10 cellular contexts compared by ENCODE assay signal in genomic region chr17:4999429-5000093, GRCh38. TPM values are rescaled to one million over a fixed set of nuclear protein-coding genes. Genes with fewer than 3 reads are reported as not detected.
DNase-seq lines count a peak whose midpoint lies in the region; ATAC-seq and TF ChIP-seq lines count a peak whose summit lies in the region.
"Had no signal": no experiment of that assay in that cellular context is flagged by ENCODE, and none has a peak within 500 bp of the region (broad histone marks: within the 10 kb centered on the region; RNA-seq: fewer than 3 reads in every experiment).

No MANE protein-coding gene starts in this region.

- no peak overlapping the region for H2BK12ac ChIP-seq in neuronal stem cell (ENCODE audit: low read length)

- H3K14ac ChIP-seq in neuronal stem cell (ENCODE audit: low read length), result no peak overlapping the region

- H3K4me2 ChIP-seq in neuronal stem cell (ENCODE audit: insufficient read depth, low read length, poor library complexity, severe bottlenecking), result no peak overlapping the region

- in situ Hi-C loops in Panc1 (cut with HindIII; ENCODE audit: low pct_unique_long_range_greater_than_20kb, low sequenced_read_pairs), result no loop called here

- H3K4ac ChIP-seq in neuronal stem cell (ENCODE audit: low read length), result no peak overlapping the region

- no peak for TF ChIP-seq POLR2A in esophagus muscularis mucosa (IDR thresholded peaks at IDR 0.05; ENCODE audit: low read depth)

- H2BK15ac ChIP-seq in neuronal stem cell (ENCODE audit: low read length), result peak overlapping the region; percentile 27

- POLR2A ChIA-PET in CD4-positive, alpha-beta memory T cell (lab: Charles Lee; ENCODE audit: partially characterized antibody), result interaction anchor here (1.3 to 3.3 kb wide), 2 partner anchors 11 to 32 kb away, joined by 3 to 18 read pairs; no protein-coding TSS in a partner anchor
- POLR2A ChIA-PET in Panc1 (lab: Charles Lee), result no interaction called here

- no peak overlapping the region for H3K23ac ChIP-seq in neuronal stem cell (ENCODE audit: low read depth, low read length, poor library complexity)

- ATAC-seq in Panc1 (no peak), GM18867 (IDR thresholded peaks at IDR 0.05; ENCODE audit: unreplicated experiment) (no peak)
- ATAC-seq in activated CD4-positive, CD25-positive, alpha-beta regulatory T cell treated with anti-CD3 and anti-CD28 coated beads, Interleukin-2, amount 50 U/mL, for 24 hours, result no peak

- H3K79me1 ChIP-seq in neuronal stem cell (ENCODE audit: low read depth, low read length), result peaks cover 9% of the 10 kb centered on the region

- peak overlapping the region; percentile 46 for H2AK5ac ChIP-seq in neuronal stem cell (ENCODE audit: low read depth, low read length)

- peaks cover 10 to 42% (median 24%) of the 10 kb centered on the region in 4 donors for H3K4me1 Mint-ChIP-seq in CD4-positive, alpha-beta memory T cell

- no peak overlapping the region for H4K91ac ChIP-seq in neuronal stem cell (ENCODE audit: low read depth, low read length, poor library complexity)

- no peaks in the 10 kb centered on the region for H3K27me3 ChIP-seq in CD4-positive, alpha-beta memory T cell (ENCODE audit: insufficient read depth, low read length)
- no peaks in the 10 kb centered on the region for H3K27me3 ChIP-seq in Panc1 (ENCODE audit: control insufficient read depth, insufficient read depth, low read length)
- no peaks in the 10 kb centered on the region for H3K27me3 ChIP-seq in esophagus muscularis mucosa
- peaks cover 0 to 14% (median 4%) of the 10 kb centered on the region in 3 experiments for H3K27me3 ChIP-seq in neuronal stem cell (ENCODE audit: control insufficient read depth in 3 of 3, insufficient read depth in 3 of 3, low read depth in 1 of 3, low read length in 3 of 3)

- intact Hi-C loops in CD4-positive, alpha-beta memory T cell (cut with micrococcal nuclease), result loop anchor here (2.0 to 5.0 kb wide), 2 partner anchors 59 to 287 kb away; partner anchors contain the start of genes ARRB2, RNF167 and SLC25A11
- intact Hi-C loops in Panc1 (cut with micrococcal nuclease; ENCODE audit: unreplicated experiment) (no loop called here), esophagus muscularis mucosa (cut with DNase I) (no loop called here)

- H3K4me3 Mint-ChIP-seq in CD4-positive, alpha-beta memory T cell, result peak overlapping the region; percentile 72 to 89 (median 81)

- H2AFZ ChIP-seq in neuronal stem cell (ENCODE audit: low read length), result no peak overlapping the region

- no peaks in the 10 kb centered on the region for H3K9me3 ChIP-seq in CD4-positive, alpha-beta memory T cell (ENCODE audit: control insufficient read depth in 1 of 2, low read length in 2 of 2)
- H3K9me3 ChIP-seq in Panc1 (ENCODE audit: control insufficient read depth, insufficient read depth, low read depth, low read length), result no peaks in the 10 kb centered on the region
- no peaks in the 10 kb centered on the region for H3K9me3 ChIP-seq in esophagus muscularis mucosa
- no peaks in the 10 kb centered on the region for H3K9me3 ChIP-seq in neuronal stem cell (replicated peaks in 1 of 2; ENCODE audit: control insufficient read depth in 2 of 2, insufficient read depth in 1 of 2, low read depth in 1 of 2, low read length in 2 of 2)

- H3K4me3 ChIP-seq in CD4-positive, alpha-beta memory T cell (ENCODE audit: low read length in 2 of 2), result no peak overlapping the region
- H3K4me3 ChIP-seq in Panc1 (ENCODE audit: low read depth in 2 of 2, low read length in 2 of 2), result peak overlapping the region; percentile 74 to 79
- H3K4me3 ChIP-seq in esophagus muscularis mucosa, result peak overlapping the region; percentile 90 to 99 (median 96)
- peak overlapping the region in 1 of 2 donors; percentile 71 for H3K4me3 ChIP-seq in neuronal stem cell (ENCODE audit: low read length in 2 of 2)

- no peak overlapping the region for H2BK5ac ChIP-seq in neuronal stem cell (ENCODE audit: low read length)

- DNase-seq in CD4-positive, alpha-beta memory T cell, result no peak
- DNase-seq in Panc1 (ENCODE audit: low read depth, low spot score), result no peak
- DNase-seq in esophagus muscularis mucosa (ENCODE audit: extremely low spot score), result no peak
- DNase-seq in neuronal stem cell (ENCODE audit: low spot score), result no peak
- DNase-seq in KG1 (lab: John Stamatoyannopoulos, UW), result no peak
- DNase-seq in activated CD4-positive, alpha-beta T cell treated with anti-CD3 and anti-CD28 coated beads, Interleukin-2, amount 50 U/mL, for 4 hours, result no peak
- DNase-seq: stimulated activated CD4-positive, alpha-beta T cell treated with anti-CD3 and anti-CD28 coated beads, Interleukin-2, amount 100 ng/mL, for 48 hours had no signal

- BruUV-seq in Panc1 (replicated peaks; lab: Mats Ljungman, UMichigan), result TSS peak; percentile 87

- peak overlapping the region; percentile 22 to 94 (median 53) for H3K27ac Mint-ChIP-seq in CD4-positive, alpha-beta memory T cell

- no peak overlapping the region for H2BK120ac ChIP-seq in neuronal stem cell (ENCODE audit: low read depth, low read length)

- H3K36me3 ChIP-seq in CD4-positive, alpha-beta memory T cell (ENCODE audit: insufficient read depth, low read length), result peaks cover 27% of the 10 kb centered on the region
- H3K36me3 ChIP-seq in Panc1 (ENCODE audit: control insufficient read depth, insufficient read depth, low read length), result peaks cover 6% of the 10 kb centered on the region
- peaks cover 36 to 40% (median 37%) of the 10 kb centered on the region in 4 donors for H3K36me3 ChIP-seq in esophagus muscularis mucosa
- peaks cover 26 to 43% of the 10 kb centered on the region in 2 donors for H3K36me3 ChIP-seq in neuronal stem cell (replicated peaks in 1 of 2; ENCODE audit: control insufficient read depth in 2 of 2, insufficient read depth in 2 of 2, low read length in 2 of 2)

- H3K9me3 Mint-ChIP-seq in CD4-positive, alpha-beta memory T cell, result no peaks in the 10 kb centered on the region

- H3K27ac ChIP-seq in CD4-positive, alpha-beta memory T cell (ENCODE audit: low read depth, low read length), result peak overlapping the region; percentile 79
- H3K27ac ChIP-seq in Panc1 (ENCODE audit: low read length) (peak overlapping the region; percentile 83; the same call in 1 of the 2 replicates), esophagus muscularis mucosa (replicated peaks in 1 of 4) (peak overlapping the region; percentile 90 to 99 (median 96)), neuronal stem cell (replicated peaks; ENCODE audit: low read length) (no peak overlapping the region)

- H3K9ac ChIP-seq in neuronal stem cell (ENCODE audit: low read depth, low read length, poor library complexity), result no peak overlapping the region

- no peak overlapping the region for H4K8ac ChIP-seq in neuronal stem cell (ENCODE audit: low read depth, low read length)

- H3K36me3 Mint-ChIP-seq in CD4-positive, alpha-beta memory T cell, result peaks cover 29 to 40% of the 10 kb centered on the region in 2 donors

- H3K18ac ChIP-seq in neuronal stem cell (ENCODE audit: low read length), result no peak overlapping the region

- TF ChIP-seq EP300 in esophagus muscularis mucosa (IDR thresholded peaks at IDR 0.05), result no peak

- CTCF ChIA-PET in CD4-positive, alpha-beta memory T cell (lab: Charles Lee; ENCODE audit: partially characterized antibody), result interaction anchor here (1.2 kb wide), 1 partner anchor 97 kb away, joined by 3 read pairs; the partner anchor contains the start of gene CHRNE
- CTCF ChIA-PET in Panc1 (lab: Charles Lee), result no interaction called here

- H3K4me1 ChIP-seq in CD4-positive, alpha-beta memory T cell (ENCODE audit: insufficient read depth, low read length), result peaks cover 22% of the 10 kb centered on the region
- H3K4me1 ChIP-seq in Panc1 (ENCODE audit: control insufficient read depth, insufficient read depth, low read length), result no peaks in the 10 kb centered on the region
- H3K4me1 ChIP-seq in esophagus muscularis mucosa, result peaks cover 32 to 40% (median 35%) of the 10 kb centered on the region in 4 donors
- H3K4me1 ChIP-seq in neuronal stem cell (ENCODE audit: control insufficient read depth in 2 of 2, insufficient read depth in 1 of 2, low read depth in 1 of 2, low read length in 2 of 2), result peaks cover 6 to 18% of the 10 kb centered on the region in 2 donors

- no peaks in the 10 kb centered on the region for H3K27me3 Mint-ChIP-seq in CD4-positive, alpha-beta memory T cell

- no peak for TF ChIP-seq CTCF in Panc1 (IDR thresholded peaks at IDR 0.05)
- TF ChIP-seq CTCF in esophagus muscularis mucosa (IDR thresholded peaks at IDR 0.05), result no peak

- 63% methylated on average over 11 of the region's 12 CpGs for WGBS in esophagus muscularis mucosa
- WGBS in neuronal stem cell (ENCODE audit: extremely low coverage in 2 of 2, insufficient read length in 2 of 2, insufficient replicate concordance in 1 of 2), 2 donors, result no CpG with 5 or more reads among the region's 12 CpGs

RNA-seq across cellular contexts. Expression of gene KIF1C, which starts 1.8 kb away (rescaled TPM):
- total RNA-seq in CD4-positive, alpha-beta memory T cell, result 10 to 100 TPM; 29.8 to 36.9 TPM
- polyA plus RNA-seq in CD4-positive, alpha-beta memory T cell, result 10 to 100 TPM in 1 of 2 donors, 1 to 10 TPM in 1; 1.8 to 10.8 TPM
- total RNA-seq in Panc1 (2021; ENCODE audit: unreplicated experiment) (117 TPM), esophagus muscularis mucosa (100 to 1,000 TPM; 157 to 251 (median 187) TPM)
- 92.1 TPM for polyA plus RNA-seq in Panc1 (2012; ENCODE audit: insufficient read length)
- polyA plus RNA-seq in neuronal stem cell (2013, experiment 1 of 2), result 16.5 TPM
- 16.8 TPM for polyA plus RNA-seq in neuronal stem cell (2013, experiment 2 of 2)

RNA-seq across cellular contexts. Expression of gene INCA1, which starts 2.2 kb away (rescaled TPM):
- total RNA-seq in CD4-positive, alpha-beta memory T cell, result under 1 TPM; 0.36 to 0.67 TPM
- under 1 TPM; 0.26 to 0.71 TPM for polyA plus RNA-seq in CD4-positive, alpha-beta memory T cell
- total RNA-seq in Panc1 (2021; ENCODE audit: unreplicated experiment), result 1.7 TPM
- polyA plus RNA-seq in Panc1 (2012; ENCODE audit: insufficient read length), result 4.4 TPM
- total RNA-seq in esophagus muscularis mucosa, result 1 to 10 TPM; 1.3 to 4.6 (median 3.0) TPM
- polyA plus RNA-seq in neuronal stem cell (2013, experiment 1 of 2), result 0.68 TPM
- polyA plus RNA-seq in neuronal stem cell (2013, experiment 2 of 2), result 0.64 TPM
- total RNA-seq: M059J had no signal

RNA-seq across cellular contexts. Expression of gene CAMTA2, which starts 12.1 kb away (rescaled TPM):
- total RNA-seq in CD4-positive, alpha-beta memory T cell, result 10 to 100 TPM; 63.0 to 84.8 TPM
- 10 to 100 TPM in 1 of 2 donors, 1 to 10 TPM in 1; 4.6 to 25.4 TPM for polyA plus RNA-seq in CD4-positive, alpha-beta memory T cell
- total RNA-seq in Panc1 (2021; ENCODE audit: unreplicated experiment), result 22.7 TPM
- 32.8 TPM for polyA plus RNA-seq in Panc1 (2012; ENCODE audit: insufficient read length)
- 10 to 100 TPM; 24.0 to 48.2 (median 28.4) TPM for total RNA-seq in esophagus muscularis mucosa
- polyA plus RNA-seq in neuronal stem cell (2013, experiment 1 of 2), result 10.8 TPM
- polyA plus RNA-seq in neuronal stem cell (2013, experiment 2 of 2), result 9.7 TPM

RNA-seq across cellular contexts. Expression of gene SPAG7, which starts 31.9 kb away (rescaled TPM):
- 10 to 100 TPM; 36.7 to 38.4 TPM for total RNA-seq in CD4-positive, alpha-beta memory T cell
- polyA plus RNA-seq in CD4-positive, alpha-beta memory T cell, result 100 to 1,000 TPM in 1 of 2 donors, 10 to 100 TPM in 1; 94.1 to 133 TPM
- 43.4 TPM for total RNA-seq in Panc1 (2021; ENCODE audit: unreplicated experiment)
- 58.5 TPM for polyA plus RNA-seq in Panc1 (2012; ENCODE audit: insufficient read length)
- total RNA-seq in esophagus muscularis mucosa, result 10 to 100 TPM; 45.5 to 74.7 (median 63.6) TPM
- polyA plus RNA-seq in neuronal stem cell (2013, experiment 1 of 2), result 101 TPM
- polyA plus RNA-seq in neuronal stem cell (2013, experiment 2 of 2), result 98.2 TPM

RNA-seq across cellular contexts. Expression of gene SLC52A1, which starts 35.7 kb away (rescaled TPM):
- under 1 TPM; 0.53 to 0.58 TPM for total RNA-seq in CD4-positive, alpha-beta memory T cell
- polyA plus RNA-seq in CD4-positive, alpha-beta memory T cell, result under 1 TPM; 0.20 to 0.29 TPM
- total RNA-seq in Panc1 (2021; ENCODE audit: unreplicated experiment), result 0.54 TPM
- 1.2 TPM for polyA plus RNA-seq in Panc1 (2012; ENCODE audit: insufficient read length)
- total RNA-seq in esophagus muscularis mucosa, result not detected
- polyA plus RNA-seq in neuronal stem cell (2013, experiment 1 of 2), result 0.06 TPM
- 0.10 TPM for polyA plus RNA-seq in neuronal stem cell (2013, experiment 2 of 2)
- total RNA-seq: M059J had no signal

Comparison
In these comparisons a context has a peak if more than half of its experiments do, and no peak if none do; other contexts are left out.
1. H3K4me3 ChIP-seq: peak in Panc1 (2 of 2) and esophagus muscularis mucosa (4 of 4); none in CD4-positive, alpha-beta memory T cell (0 of 2).